1 cellular context compared by ENCODE assay signal in the genomic region with DNA sequence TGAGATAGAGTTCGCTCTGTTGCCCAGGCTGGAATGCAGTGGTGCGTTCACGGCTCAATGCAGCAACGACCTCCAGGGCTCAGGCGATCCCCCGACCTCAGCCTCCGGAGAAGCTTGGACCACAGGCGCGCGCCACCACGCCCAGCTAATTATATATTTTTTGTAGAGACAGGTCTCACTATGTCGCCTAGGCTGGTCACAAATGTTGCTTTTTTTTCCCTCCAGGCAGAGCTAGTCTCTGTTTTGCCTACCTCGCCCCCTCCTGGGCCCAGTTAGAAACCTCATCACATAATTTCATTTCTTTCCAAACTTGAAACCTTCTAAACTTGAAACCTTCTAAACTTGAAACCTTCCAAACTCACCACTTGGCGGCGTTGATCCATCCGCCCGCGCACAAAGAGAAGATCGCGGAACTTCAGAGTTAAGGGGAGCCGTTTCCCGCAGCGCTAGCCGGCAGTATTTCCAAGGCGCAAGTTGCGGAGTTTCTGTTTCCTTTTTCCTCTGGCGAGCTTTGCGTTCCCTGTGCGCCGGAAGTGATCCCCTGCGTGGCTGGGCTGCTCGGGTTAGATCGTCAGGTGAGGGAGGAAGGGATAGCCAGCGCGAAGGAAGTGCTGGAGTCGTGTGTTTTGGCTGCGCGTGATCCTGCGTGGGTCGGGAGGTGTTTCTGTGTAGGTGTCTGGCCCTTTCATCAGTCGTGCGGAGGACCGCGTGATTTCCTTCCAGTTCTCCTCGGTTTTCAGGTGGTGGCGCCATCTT.
TF ChIP-seq lines count a peak whose summit lies in the region.

SSBP1 (plus strand) TSS at position 523 of the 756 bp plus-strand sequence. CDS start 809 bp downstream, outside the sequence.

TF ChIP-seq in A549, 52 proteins besides CTCF, POLR2A, EP300 and RAD21 (continued from another document):
- TF ChIP-seq REST (IDR thresholded peaks at IDR 0.05) (peak; percentile 51), PHF8 (IDR thresholded peaks at IDR 0.05; ENCODE audit: borderline replicate concordance, low read depth) (peak; percentile 97; the same call in 1 of the 2 replicates), ELK1 (IDR thresholded peaks at IDR 0.05; ENCODE audit: low read depth, low read length) (peak; percentile 49; the same call in 1 of the 2 replicates), RFX5 (IDR thresholded peaks at IDR 0.05) (0 out of 2 replicates have a peak, but pooled peaks have one; percentile 11), MAZ (IDR thresholded peaks at IDR 0.05; ENCODE audit: borderline replicate concordance, low read depth, low read length) (no peak), FOXS1 (CRISPR knock-in tag; IDR thresholded peaks at IDR 0.05) (0 out of 2 replicates have a peak, but pooled peaks have one; percentile 47), JUN (IDR thresholded peaks at IDR 0.05) (peak; percentile 91 to 97), USF2 (IDR thresholded peaks at IDR 0.05) (0 out of 2 replicates have a peak, but pooled peaks have one; percentile 9), RNF2 (IDR thresholded peaks at IDR 0.05; ENCODE audit: borderline replicate concordance, low read depth) (no peak), SMC3 (IDR thresholded peaks at IDR 0.05) (peak; percentile 87), MYC (IDR thresholded peaks at IDR 0.05; ENCODE audit: borderline replicate concordance, low read length) (peak; percentile 84), KDM1A (IDR thresholded peaks at IDR 0.05; ENCODE audit: low read depth) (0 out of 2 replicates have a peak, but pooled peaks have one; percentile 16)
- TF ChIP-seq, protein P1, sequence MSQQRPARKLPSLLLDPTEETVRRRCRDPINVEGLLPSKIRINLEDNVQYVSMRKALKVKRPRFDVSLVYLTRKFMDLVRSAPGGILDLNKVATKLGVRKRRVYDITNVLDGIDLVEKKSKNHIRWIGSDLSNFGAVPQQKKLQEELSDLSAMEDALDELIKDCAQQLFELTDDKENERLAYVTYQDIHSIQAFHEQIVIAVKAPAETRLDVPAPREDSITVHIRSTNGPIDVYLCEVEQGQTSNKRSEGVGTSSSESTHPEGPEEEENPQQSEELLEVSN (IDR thresholded peaks at IDR 0.05; ENCODE audit: borderline replicate concordance, low read depth), result 0 out of 2 replicates have a peak, but pooled peaks have one; percentile 41
- TF ChIP-seq, protein P2, sequence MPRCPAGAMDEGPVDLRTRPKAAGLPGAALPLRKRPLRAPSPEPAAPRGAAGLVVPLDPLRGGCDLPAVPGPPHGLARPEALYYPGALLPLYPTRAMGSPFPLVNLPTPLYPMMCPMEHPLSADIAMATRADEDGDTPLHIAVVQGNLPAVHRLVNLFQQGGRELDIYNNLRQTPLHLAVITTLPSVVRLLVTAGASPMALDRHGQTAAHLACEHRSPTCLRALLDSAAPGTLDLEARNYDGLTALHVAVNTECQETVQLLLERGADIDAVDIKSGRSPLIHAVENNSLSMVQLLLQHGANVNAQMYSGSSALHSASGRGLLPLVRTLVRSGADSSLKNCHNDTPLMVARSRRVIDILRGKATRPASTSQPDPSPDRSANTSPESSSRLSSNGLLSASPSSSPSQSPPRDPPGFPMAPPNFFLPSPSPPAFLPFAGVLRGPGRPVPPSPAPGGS (IDR thresholded peaks at IDR 0.05), result peak; percentile 75; the same call in 2 of the 3 replicates
